In genomic region chr3:74075213-74075612, GRCh38 we compare ENCODE assay signal across 8 cellular contexts.
"Had no signal": no experiment of that assay in that cellular context is flagged by ENCODE, and none has a peak within 500 bp of the region (broad histone marks: within the 10 kb centered on the region; RNA-seq: fewer than 3 reads in every experiment).

No MANE protein-coding gene starts in this region.

- FAIRE-seq: H1, H54, HTR-8/SVneo, K562 had no signal

- H3K4me3 ChIP-seq: GM23338, K562 had no signal

- DNase-seq: H9, HCEC 1CT, IMR-90 had no signal
